Comparison of ENCODE assay signal across 10 cellular contexts in the genomic region with DNA sequence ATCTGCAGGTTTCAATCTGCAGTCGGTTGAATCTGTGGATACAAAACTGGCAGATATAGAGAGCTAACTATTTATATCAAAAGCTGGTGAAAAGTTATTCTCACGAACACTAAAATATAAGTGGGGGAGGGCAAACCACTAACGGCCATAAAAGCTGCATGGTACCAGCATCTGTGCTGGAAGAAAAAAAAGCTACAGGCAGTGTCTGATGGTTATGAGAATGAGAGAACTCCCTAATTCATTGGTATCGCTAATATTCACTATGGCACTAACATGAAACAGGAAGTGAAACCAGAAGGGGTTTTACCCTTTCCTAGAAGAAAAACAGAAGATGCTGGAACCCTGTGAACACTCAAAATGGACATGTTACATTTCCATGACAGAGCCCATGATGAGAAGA. TPM values are rescaled to one million over a fixed set of nuclear protein-coding genes. Genes with fewer than 3 reads are reported as not detected.
DNase-seq lines count a peak whose midpoint lies in the region; ATAC-seq and TF ChIP-seq lines count a peak whose summit lies in the region.
"Had no signal": no experiment of that assay in that cellular context is flagged by ENCODE, and none has a peak within 500 bp of the region (broad histone marks: within the 10 kb centered on the region; RNA-seq: fewer than 3 reads in every experiment).

No MANE protein-coding gene starts in this region.

- peaks cover 32% of the 10 kb centered on the region for H3K79me1 ChIP-seq in mesenchymal stem cell (replicated peaks; ENCODE audit: low read length, poor library complexity, severe bottlenecking)

- H3K9me3 Mint-ChIP-seq in T-cell = peaks cover 4 to 12% (median 7%) of the 10 kb centered on the region in 3 donors

- H2AK5ac ChIP-seq in mesenchymal stem cell (ENCODE audit: low read length, severe bottlenecking) = no peak overlapping the region

- POLR2A ChIA-PET in T-cell (lab: Charles Lee) = no interaction called here

- 94% methylated on average over 3 of the region's 4 CpGs for WGBS in mesenchymal stem cell
- WGBS in lower leg skin, 2 donors = 66 to 79% methylated on average over 4 of the region's 4 CpGs
- 66 to 90% methylated on average over 3 to 4 of the region's 4 CpGs for WGBS in transverse colon (ENCODE audit: low coverage in 1 of 2), 2 donors

- in situ Hi-C loops in transverse colon (cut with MboI; ENCODE audit: low pct_ligation_motif_present in 1 of 4, low pct_unique_long_range_greater_than_20kb in 1 of 4, low sequenced_read_pairs in 3 of 4) = no loop called here

- no peak overlapping the region for H3K9ac ChIP-seq in BLaER1
- H3K9ac ChIP-seq in mesenchymal stem cell (ENCODE audit: low read length) = no peak overlapping the region

- no peak for TF ChIP-seq EP300 in transverse colon (IDR thresholded peaks at IDR 0.05; ENCODE audit: low read depth)

- peak overlapping the region; percentile 69 for H3K27ac ChIP-seq in BLaER1
- no peak overlapping the region for H3K27ac ChIP-seq in mesenchymal stem cell (ENCODE audit: low read length, poor library complexity, severe bottlenecking)
- no peak overlapping the region for H3K27ac ChIP-seq in transverse colon

- peaks cover 20 to 34% (median 28%) of the 10 kb centered on the region in 3 donors for H3K4me1 Mint-ChIP-seq in T-cell

- TF ChIP-seq POLR2A in lower leg skin (IDR thresholded peaks at IDR 0.05) = no peak
- TF ChIP-seq POLR2A in transverse colon (IDR thresholded peaks at IDR 0.05) = no peak

- H2BK15ac ChIP-seq in mesenchymal stem cell (ENCODE audit: low read depth, poor library complexity, severe bottlenecking) = no peak overlapping the region

- H2BK120ac ChIP-seq in mesenchymal stem cell (ENCODE audit: low read depth, low read length) = no peak overlapping the region

- H3K27me3 Mint-ChIP-seq in T-cell = no peaks in the 10 kb centered on the region

- H2BK5ac ChIP-seq in mesenchymal stem cell (ENCODE audit: low read depth, low read length, poor library complexity, severe bottlenecking) = no peak overlapping the region

- CTCF ChIA-PET in T-cell (lab: Charles Lee) = interaction anchor here in 1 of 2 donors (0.6 to 1.0 kb wide), 3 partner anchors 33 to 337 kb away, joined by 3 to 7 read pairs (median 5); no protein-coding TSS in a partner anchor

- no peak overlapping the region for H2AFZ ChIP-seq in mesenchymal stem cell (ENCODE audit: low read depth, low read length)

- TF ChIP-seq CTCF in lower leg skin (IDR thresholded peaks at IDR 0.05) (no peak), transverse colon (IDR thresholded peaks at IDR 0.05) (no peak)

- H3K27ac Mint-ChIP-seq in T-cell = peak overlapping the region; percentile 50 to 67

- intact Hi-C loops in lower leg skin (cut with DNase I; ENCODE audit: low total_unique reads) (no loop called here), transverse colon (cut with DNase I; ENCODE audit: low total_unique reads) (no loop called here)

- H3K4ac ChIP-seq in mesenchymal stem cell (ENCODE audit: low read depth in 1 of 2, low read length in 2 of 2) = no peak overlapping the region

- H3K4me3 ChIP-seq in BLaER1 = peak overlapping the region; percentile 41; the same call in 1 of the 2 replicates
- H3K4me3 ChIP-seq in mesenchymal stem cell (ENCODE audit: insufficient read depth in 1 of 2, low read depth in 1 of 2, low read length in 2 of 2) = no peak overlapping the region
- H3K4me3 ChIP-seq in lower leg skin (ENCODE audit: low read depth, poor library complexity, severe bottlenecking) = no peak overlapping the region
- no peak overlapping the region for H3K4me3 ChIP-seq in transverse colon

- no peak overlapping the region for H3K23ac ChIP-seq in mesenchymal stem cell (ENCODE audit: low read length in 2 of 2)

- ATAC-seq in HG02973 (IDR thresholded peaks at IDR 0.05; ENCODE audit: unreplicated experiment) (peak; percentile 86), T-cell (replicated peaks in 1 of 4) (peak in 3 of 4 experiments; percentile 41 to 48 (median 43))
- ATAC-seq: HCT116 had no signal

- no peaks in the 10 kb centered on the region for H4K20me1 ChIP-seq in BLaER1

- H3K36me3 ChIP-seq in BLaER1 (peaks cover 19% of the 10 kb centered on the region), mesenchymal stem cell (ENCODE audit: control insufficient read depth in 1 of 2, insufficient read depth in 2 of 2, low read depth in 1 of 2, low read length in 2 of 2) (peaks cover 0 to 7% of the 10 kb centered on the region in 2 experiments), transverse colon (no peaks in the 10 kb centered on the region)

- DNase-seq in GM19238 (ENCODE audit: insufficient read length, low spot score) (peak; percentile 26), T-cell (no peak), NCI-H748 treated with DMSO at 0.1 percent for 48 hours (lab: John Stamatoyannopoulos, UW) (no peak), mesenchymal stem cell (no peak), lower leg skin (ENCODE audit: low spot score in 2 of 2) (no peak), transverse colon (no peak)
- DNase-seq: NCI-H2171 had no signal

- H4K91ac ChIP-seq in mesenchymal stem cell (ENCODE audit: low read length) = no peak overlapping the region

- H3K9me3 ChIP-seq in BLaER1 = peaks cover 18% of the 10 kb centered on the region
- H3K9me3 ChIP-seq in mesenchymal stem cell (ENCODE audit: control insufficient read depth, low read length) = peaks cover 6% of the 10 kb centered on the region
- H3K9me3 ChIP-seq in transverse colon = no peaks in the 10 kb centered on the region

- no peak overlapping the region for H2BK12ac ChIP-seq in mesenchymal stem cell (ENCODE audit: low read length in 2 of 2)

- H3K27me3 ChIP-seq in BLaER1 (no peaks in the 10 kb centered on the region), mesenchymal stem cell (ENCODE audit: control insufficient read depth in 1 of 2, insufficient read depth in 1 of 2, low read length in 2 of 2) (no peaks in the 10 kb centered on the region), transverse colon (no peaks in the 10 kb centered on the region)

- H3K18ac ChIP-seq in mesenchymal stem cell (ENCODE audit: low read depth in 1 of 2, low read length in 2 of 2) = no peak overlapping the region

- peak overlapping the region; percentile 78 for H3K4me2 ChIP-seq in BLaER1
- no peak overlapping the region for H3K4me2 ChIP-seq in mesenchymal stem cell (ENCODE audit: low read length, poor library complexity, severe bottlenecking)

- H3K4me3 Mint-ChIP-seq in T-cell = peak overlapping the region; percentile 51 to 76 (median 62)

- H4K8ac ChIP-seq in mesenchymal stem cell (ENCODE audit: low read length) = no peak overlapping the region

- no peak overlapping the region for H3K14ac ChIP-seq in mesenchymal stem cell (ENCODE audit: low read length in 2 of 2)

- H3K4me1 ChIP-seq in BLaER1 = peaks cover 40% of the 10 kb centered on the region
- peaks cover 1% of the 10 kb centered on the region for H3K4me1 ChIP-seq in mesenchymal stem cell (ENCODE audit: control insufficient read depth, insufficient read depth, low read depth, low read length)
- H3K4me1 ChIP-seq in transverse colon = no peaks in the 10 kb centered on the region

- peaks cover 38% of the 10 kb centered on the region for H3K36me3 Mint-ChIP-seq in T-cell

RNA-seq across cellular contexts. Expression of a gene that starts 15.9 kb away (rescaled TPM):
- total RNA-seq in T-cell (10 to 100 TPM; 14.5 to 23.4 (median 21.7) TPM), lower leg skin (10 to 100 TPM; 10.2 to 13.5 (median 12.2) TPM), transverse colon (10 to 100 TPM in 3 of 4 donors, 1 to 10 TPM in 1; 4.1 to 46.8 (median 22.6) TPM)
- 7.6 TPM for polyA plus RNA-seq in mesenchymal stem cell (2013, experiment 1 of 2)
- 7.4 TPM for polyA plus RNA-seq in mesenchymal stem cell (2013, experiment 2 of 2)

RNA-seq across cellular contexts. Expression of a gene that starts 30.4 kb away (rescaled TPM):
- total RNA-seq in T-cell (1 to 10 TPM; 2.9 to 4.8 (median 3.0) TPM), lower leg skin (10 to 100 TPM in 1 of 4 donors, 1 to 10 TPM in 3; 5.1 to 12.5 (median 7.1) TPM), transverse colon (10 to 100 TPM in 1 of 4 donors, 1 to 10 TPM in 3; 4.1 to 19.3 (median 7.0) TPM)
- 13.2 TPM for polyA plus RNA-seq in mesenchymal stem cell (2013, experiment 1 of 2)
- 13.2 TPM for polyA plus RNA-seq in mesenchymal stem cell (2013, experiment 2 of 2)
